In the genomic region with DNA sequence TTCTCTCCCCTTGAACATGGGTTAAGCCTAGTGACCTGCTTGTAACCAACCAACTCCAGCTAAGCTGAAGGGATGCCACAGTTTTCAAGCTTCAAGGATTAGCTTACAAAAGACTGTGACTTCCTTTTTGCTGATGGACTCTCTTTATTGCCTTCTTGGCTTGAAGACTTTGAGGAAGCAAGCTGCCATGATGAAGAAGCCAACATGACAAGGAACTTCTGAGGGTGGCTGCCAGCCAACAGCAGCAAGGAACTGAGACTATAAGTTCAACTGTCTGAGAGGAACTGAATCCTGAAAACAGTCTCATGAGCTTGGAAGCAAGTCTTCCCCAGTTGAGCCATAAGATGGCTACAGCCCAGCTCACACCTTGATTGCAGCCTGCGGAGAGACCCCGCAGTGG, we compare ENCODE assay signal across 19 cellular contexts.
DNase-seq lines count a peak whose midpoint lies in the region; ATAC-seq and TF ChIP-seq lines count a peak whose summit lies in the region.
"Had no signal": no experiment of that assay in that cellular context is flagged by ENCODE, and none has a peak within 500 bp of the region (broad histone marks: within the 10 kb centered on the region; RNA-seq: fewer than 3 reads in every experiment).

No MANE protein-coding gene starts in this region.

- TF ChIP-seq POLR2A in esophagus muscularis mucosa (IDR thresholded peaks at IDR 0.05; ENCODE audit: low read depth) (no peak), transverse colon (IDR thresholded peaks at IDR 0.05) (no peak)

- H3K4me1 ChIP-seq in esophagus muscularis mucosa (no peaks in the 10 kb centered on the region), lung (ENCODE audit: control insufficient read depth in 2 of 2, insufficient read depth in 2 of 2, low read length in 2 of 2) (no peaks in the 10 kb centered on the region), transverse colon (no peaks in the 10 kb centered on the region), osteoblast (ENCODE audit: insufficient read depth, low read length) (peaks cover 24% of the 10 kb centered on the region)

- no peak overlapping the region for H3K4me2 ChIP-seq in osteoblast (ENCODE audit: insufficient read depth, low read length)
- H3K4me2 ChIP-seq: KMS-11 had no signal

- no peaks in the 10 kb centered on the region for H3K79me2 ChIP-seq in osteoblast (ENCODE audit: insufficient read depth, low read length)

- no peak for TF ChIP-seq CTCF in esophagus muscularis mucosa (IDR thresholded peaks at IDR 0.05)
- no peak for TF ChIP-seq CTCF in lung (IDR thresholded peaks at IDR 0.05; ENCODE audit: control extremely low read depth, extremely low read depth)
- TF ChIP-seq CTCF in transverse colon (IDR thresholded peaks at IDR 0.05): no peak
- TF ChIP-seq CTCF in osteoblast (IDR thresholded peaks at IDR 0.05; ENCODE audit: extremely low read depth, low read depth, low read length): no peak

- in situ Hi-C loops in transverse colon (cut with MboI; ENCODE audit: low pct_ligation_motif_present in 1 of 4, low pct_unique_long_range_greater_than_20kb in 1 of 4, low sequenced_read_pairs in 3 of 4): no loop called here

- no peak overlapping the region for H2AFZ ChIP-seq in osteoblast (ENCODE audit: low read length)

- no peaks in the 10 kb centered on the region for H3K9me3 ChIP-seq in esophagus muscularis mucosa
- no peaks in the 10 kb centered on the region for H3K9me3 ChIP-seq in lung (ENCODE audit: control insufficient read depth in 2 of 2, insufficient read depth in 1 of 2, low read length in 1 of 2)
- H3K9me3 ChIP-seq in transverse colon: no peaks in the 10 kb centered on the region
- no peaks in the 10 kb centered on the region for H3K9me3 ChIP-seq in osteoblast (ENCODE audit: low read depth, low read length)

- DNase-seq in NOMO-1 (lab: John Stamatoyannopoulos, UW; ENCODE audit: unreplicated experiment in 2 of 2): peak; percentile 88 to 100
- peak; percentile 78 for DNase-seq in esophagus muscularis mucosa (ENCODE audit: extremely low spot score)
- peak; percentile 35 for DNase-seq in lung (ENCODE audit: low spot score)
- peak; percentile 24 for DNase-seq in transverse colon
- DNase-seq in kidney glomerular epithelial cell (lab: John Stamatoyannopoulos, UW): no peak
- DNase-seq in NCI-H82 treated with DMSO at 0.1 percent for 48 hours (lab: John Stamatoyannopoulos, UW; ENCODE audit: unreplicated experiment): no peak
- DNase-seq in osteoblast (ENCODE audit: insufficient read length, low spot score, missing footprints): no peak
- DNase-seq: activated CD4-positive, alpha-beta T cell treated with anti-CD3 and anti-CD28 coated beads, Interleukin-2, amount 10 ng/mL, durations not matched to agents 24 days and 14 days; activated naive CD8-positive, alpha-beta T cell treated with anti-CD3 and anti-CD28 coated beads for 36 hours; CD4-positive, CD25-positive, alpha-beta regulatory T cell; DMS79 treated with DMSO at 0.1 percent for 48 hours; endodermal cell; foreskin fibroblast; H7; NCI-H2029 treated with DMSO at 0.1 percent for 48 hours; NCI-H748 treated with DMSO at 0.1 percent for 48 hours; SHP77 had no signal

- peaks cover 0 to 4% (median 0%) of the 10 kb centered on the region in 4 donors for H3K27me3 ChIP-seq in esophagus muscularis mucosa
- no peaks in the 10 kb centered on the region for H3K27me3 ChIP-seq in lung (ENCODE audit: control insufficient read depth, insufficient read depth)
- H3K27me3 ChIP-seq in transverse colon: no peaks in the 10 kb centered on the region
- no peaks in the 10 kb centered on the region for H3K27me3 ChIP-seq in osteoblast (ENCODE audit: insufficient read depth, low read length)

- H3K36me3 ChIP-seq in esophagus muscularis mucosa: no peaks in the 10 kb centered on the region
- no peaks in the 10 kb centered on the region for H3K36me3 ChIP-seq in lung (ENCODE audit: control insufficient read depth in 2 of 2, insufficient read depth in 2 of 2, low read length in 2 of 2)
- no peaks in the 10 kb centered on the region for H3K36me3 ChIP-seq in transverse colon
- no peaks in the 10 kb centered on the region for H3K36me3 ChIP-seq in osteoblast (ENCODE audit: insufficient read depth, low read length)

- TF ChIP-seq EP300 in esophagus muscularis mucosa (IDR thresholded peaks at IDR 0.05): no peak
- TF ChIP-seq EP300 in transverse colon (IDR thresholded peaks at IDR 0.05; ENCODE audit: low read depth): no peak

- 100% methylated on average over 2 of the region's 2 CpGs for WGBS in esophagus muscularis mucosa
- WGBS in lung, 2 donors: 83 to 90% methylated on average over 2 of the region's 2 CpGs
- 100% methylated on average over 2 of the region's 2 CpGs; no CpG with 5 or more reads in 1 of the 2 donors for WGBS in transverse colon (ENCODE audit: low coverage in 1 of 2), 2 donors

- H3K4me3 ChIP-seq in esophagus muscularis mucosa (no peak overlapping the region), lung (no peak overlapping the region), transverse colon (no peak overlapping the region), osteoblast (ENCODE audit: insufficient read depth, low read length) (no peak overlapping the region)

- H4K20me1 ChIP-seq in osteoblast (ENCODE audit: insufficient read depth, low read length): no peaks in the 10 kb centered on the region

- intact Hi-C loops in esophagus muscularis mucosa (cut with DNase I) (no loop called here), transverse colon (cut with DNase I; ENCODE audit: low total_unique reads) (no loop called here)

- ATAC-seq in lung (ENCODE audit: insufficient read depth, low FRiP score) (no peak), GM18907 (IDR thresholded peaks at IDR 0.05; ENCODE audit: unreplicated experiment) (no peak)

- H3K27ac ChIP-seq in esophagus muscularis mucosa (replicated peaks in 1 of 4) (no peak overlapping the region), lung (ENCODE audit: low read depth in 1 of 2, low read length in 1 of 2) (no peak overlapping the region), transverse colon (no peak overlapping the region), osteoblast (ENCODE audit: low read depth, low read length) (no peak overlapping the region)
- H3K27ac ChIP-seq: KMS-11 had no signal

Comparison
In these comparisons a context has a peak if more than half of its experiments do, and no peak if none do; other contexts are left out.
1. DNase-seq: peak in NOMO-1 (2 of 2), esophagus muscularis mucosa (single experiment), lung (single experiment) and transverse colon (single experiment); none in kidney glomerular epithelial cell (single experiment), NCI-H82 treated with DMSO at 0.1 percent for 48 hours (single experiment) and osteoblast (single experiment).